In genomic region chr3:128276577-128277183, GRCh38 we compare ENCODE assay signal across 15 cellular contexts.
"Had no signal": no experiment of that assay in that cellular context is flagged by ENCODE, and none has a peak within 500 bp of the region (broad histone marks: within the 10 kb centered on the region; RNA-seq: fewer than 3 reads in every experiment).

No MANE protein-coding gene starts in this region.

- FAIRE-seq: islet of Langerhans had no signal

- H3K27ac Mint-ChIP-seq: activated B cell treated with CpG ODN at 0.5 μM for 24 hours; activated naive CD8-positive, alpha-beta T cell treated with anti-CD3 and anti-CD28 coated beads for 36 hours; activated T-cell treated with anti-CD3 and anti-CD28 coated beads, Interleukin-2, amount 50 U/mL, for 24 hours had no signal

- H3K9me3 ChIP-seq: gastrocnemius medialis, heart right ventricle, neutrophil, tibial nerve had no signal

- ATAC-seq: gastrocnemius medialis, heart right ventricle, left lobe of liver, T-helper 17 cell had no signal

- H3K27me3 Mint-ChIP-seq: activated B cell treated with CpG ODN at 0.5 μM for 24 hours; activated naive CD8-positive, alpha-beta T cell treated with anti-CD3 and anti-CD28 coated beads for 36 hours; activated T-cell treated with anti-CD3 and anti-CD28 coated beads, Interleukin-2, amount 50 U/mL, for 24 hours; T-helper 17 cell had no signal

- H3K4me1 Mint-ChIP-seq: activated B cell treated with CpG ODN at 0.5 μM for 24 hours had no signal

- DNase-seq: activated B cell treated with CpG ODN at 0.5 μM for 24 hours; activated CD4-positive, alpha-beta T cell treated with anti-CD3 and anti-CD28 coated beads, Interleukin-2, amount 50 U/mL, for 1 hour; activated gamma-delta T cell; activated naive CD8-positive, alpha-beta T cell treated with anti-CD3 and anti-CD28 coated beads for 36 hours; activated T-cell treated with anti-CD3 and anti-CD28 coated beads, Interleukin-2, amount 50 U/mL, for 24 hours; anterior cingulate cortex; gastrocnemius medialis; heart right ventricle; posterior cingulate gyrus; T-helper 17 cell had no signal

- H3K27ac ChIP-seq: gastrocnemius medialis, heart right ventricle, neutrophil, tibial nerve had no signal

- H3K36me3 Mint-ChIP-seq: activated naive CD8-positive, alpha-beta T cell treated with anti-CD3 and anti-CD28 coated beads for 36 hours had no signal

- H3K4me3 ChIP-seq: gastrocnemius medialis, heart right ventricle, smooth muscle cell, tibial nerve had no signal

- H3K36me3 ChIP-seq: gastrocnemius medialis, neutrophil had no signal

- H3K9me3 Mint-ChIP-seq: activated B cell treated with CpG ODN at 0.5 μM for 24 hours; activated naive CD8-positive, alpha-beta T cell treated with anti-CD3 and anti-CD28 coated beads for 36 hours; activated T-cell treated with anti-CD3 and anti-CD28 coated beads, Interleukin-2, amount 50 U/mL, for 24 hours had no signal

- H3K27me3 ChIP-seq: gastrocnemius medialis, heart right ventricle, neutrophil, tibial nerve had no signal

- H3K4me3 Mint-ChIP-seq: activated B cell treated with CpG ODN at 0.5 μM for 24 hours; activated naive CD8-positive, alpha-beta T cell treated with anti-CD3 and anti-CD28 coated beads for 36 hours; activated T-cell treated with anti-CD3 and anti-CD28 coated beads, Interleukin-2, amount 50 U/mL, for 24 hours; T-helper 17 cell had no signal

- H3K4me2 ChIP-seq: smooth muscle cell had no signal
